Comparison of ENCODE assay signal across 19 cellular contexts in genomic region chr1:205350626-205351235, GRCh38. TPM values are rescaled to one million over a fixed set of nuclear protein-coding genes. Genes with fewer than 3 reads are reported as not detected.
DNase-seq lines count a peak whose midpoint lies in the region; ATAC-seq and TF ChIP-seq lines count a peak whose summit lies in the region.
"Had no signal": no experiment of that assay in that cellular context is flagged by ENCODE, and none has a peak within 500 bp of the region (broad histone marks: within the 10 kb centered on the region; RNA-seq: fewer than 3 reads in every experiment).

No MANE protein-coding gene starts in this region.

- H3K9me3 Mint-ChIP-seq in endodermal cell (no peaks in the 10 kb centered on the region), neural progenitor cell (no peaks in the 10 kb centered on the region)
- H3K9me3 Mint-ChIP-seq: activated naive CD8-positive, alpha-beta T cell treated with anti-CD3 and anti-CD28 coated beads, Interleukin-2, amount 50 U/mL, for 24 hours; activated T-cell treated with anti-CD3 and anti-CD28 coated beads, Interleukin-2, amount 50 U/mL, for 4 hours; CD4-positive, alpha-beta T cell had no signal

- H3K36me3 ChIP-seq in endodermal cell (ENCODE audit: control insufficient read depth, insufficient read depth, low read length), result no peaks in the 10 kb centered on the region
- no peaks in the 10 kb centered on the region for H3K36me3 ChIP-seq in neural progenitor cell
- no peaks in the 10 kb centered on the region for H3K36me3 ChIP-seq in upper lobe of left lung
- no peaks in the 10 kb centered on the region for H3K36me3 ChIP-seq in transverse colon

- H3K4me3 Mint-ChIP-seq in endodermal cell, result no peak overlapping the region
- H3K4me3 Mint-ChIP-seq in neural progenitor cell, result peak overlapping the region; percentile 50
- H3K4me3 Mint-ChIP-seq: activated naive CD8-positive, alpha-beta T cell treated with anti-CD3 and anti-CD28 coated beads, Interleukin-2, amount 50 U/mL, for 24 hours; activated T-cell treated with anti-CD3 and anti-CD28 coated beads, Interleukin-2, amount 50 U/mL, for 4 hours; CD4-positive, alpha-beta T cell had no signal

- H4K20me1 ChIP-seq in neural progenitor cell (ENCODE audit: low read depth), result peaks cover 3% of the 10 kb centered on the region

- H3K79me2 ChIP-seq in neural progenitor cell (ENCODE audit: low read depth), result no peaks in the 10 kb centered on the region

- TF ChIP-seq EP300 in upper lobe of left lung (IDR thresholded peaks at IDR 0.05), result no peak
- no peak for TF ChIP-seq EP300 in transverse colon (IDR thresholded peaks at IDR 0.05; ENCODE audit: low read depth)

- intact Hi-C loops in transverse colon (cut with DNase I; ENCODE audit: low total_unique reads), result loop anchor here (10.0 kb wide), 1 partner anchor 84 kb away; no protein-coding TSS in a partner anchor

- H3K27ac ChIP-seq in endodermal cell (ENCODE audit: low read depth, low read length), result peak overlapping the region; percentile 90
- peak overlapping the region; percentile 75 for H3K27ac ChIP-seq in neural progenitor cell
- H3K27ac ChIP-seq in upper lobe of left lung, result no peak overlapping the region
- no peak overlapping the region for H3K27ac ChIP-seq in transverse colon

- H2AFZ ChIP-seq in neural progenitor cell (replicated peaks), result no peak overlapping the region

- TF ChIP-seq POLR2A in upper lobe of left lung (IDR thresholded peaks at IDR 0.05), result no peak
- TF ChIP-seq POLR2A in transverse colon (IDR thresholded peaks at IDR 0.05), result no peak

- H3K27ac Mint-ChIP-seq in endodermal cell (peak overlapping the region; percentile 53), neural progenitor cell (peak overlapping the region; percentile 85)
- H3K27ac Mint-ChIP-seq: activated naive CD8-positive, alpha-beta T cell treated with anti-CD3 and anti-CD28 coated beads, Interleukin-2, amount 50 U/mL, for 24 hours; CD4-positive, alpha-beta T cell had no signal

- H3K36me3 Mint-ChIP-seq in endodermal cell (ENCODE audit: low read depth) (no peaks in the 10 kb centered on the region), neural progenitor cell (no peaks in the 10 kb centered on the region)

- WGBS in endodermal cell (ENCODE audit: insufficient coverage in 1 of 2, insufficient read length in 1 of 2), 2 experiments, result 31 to 61% methylated on average over 4 to 12 of the region's 12 CpGs
- 86 to 93% methylated on average over 7 to 12 of the region's 12 CpGs for WGBS in upper lobe of left lung, 2 donors
- 74 to 76% methylated on average over 3 to 12 of the region's 12 CpGs for WGBS in transverse colon (ENCODE audit: low coverage in 1 of 2), 2 donors

- DNase-seq in NCI-H1417 (lab: John Stamatoyannopoulos, UW) (peak; percentile 44 to 73 (median 64)), NCI-H1417 treated with DMSO at 0.1 percent for 48 hours (lab: John Stamatoyannopoulos, UW) (no peak), NCI-H2171 treated with DMSO at 0.1 percent for 48 hours (lab: John Stamatoyannopoulos, UW) (peak; percentile 82), endodermal cell (peak; percentile 73), neural progenitor cell (ENCODE audit: low spot score) (peak; percentile 66), upper lobe of left lung (no peak), transverse colon (no peak)
- DNase-seq: 8988T; activated CD4-positive, alpha-beta T cell treated with anti-CD3 and anti-CD28 coated beads, Interleukin-2, amount 50 U/mL, for 1 hour; activated naive CD8-positive, alpha-beta T cell treated with anti-CD3 and anti-CD28 coated beads, Interleukin-2, amount 50 U/mL, for 24 hours; activated T-cell treated with anti-CD3 and anti-CD28 coated beads, Interleukin-2, amount 50 U/mL, for 4 hours; CD4-positive, alpha-beta T cell; central memory CD4-positive, alpha-beta T cell; foreskin melanocyte; mucosa of descending colon; NCI-H1105 treated with DMSO at 0.1 percent for 48 hours; SIG-M5 had no signal

- no peak for TF ChIP-seq CTCF in endodermal cell (conservative IDR thresholded peaks at IDR 0.05)
- TF ChIP-seq CTCF in neural progenitor cell (IDR thresholded peaks at IDR 0.05), result no peak
- no peak for TF ChIP-seq CTCF in upper lobe of left lung (IDR thresholded peaks at IDR 0.05)
- TF ChIP-seq CTCF in transverse colon (IDR thresholded peaks at IDR 0.05), result no peak

- peak overlapping the region; percentile 66 for H3K4me2 ChIP-seq in neural progenitor cell

- H3K27me3 ChIP-seq in endodermal cell (ENCODE audit: control insufficient read depth, insufficient read depth, low read length, poor library complexity, severe bottlenecking) (peaks cover 1% of the 10 kb centered on the region), neural progenitor cell (peaks cover 13% of the 10 kb centered on the region), upper lobe of left lung (no peaks in the 10 kb centered on the region), transverse colon (peaks cover 20% of the 10 kb centered on the region)

- ATAC-seq in GM18519 (IDR thresholded peaks at IDR 0.05; ENCODE audit: low FRiP score, unreplicated experiment), result no peak
- no peak for ATAC-seq in upper lobe of left lung (ENCODE audit: low FRiP score in 2 of 2)
- ATAC-seq: activated naive CD8-positive, alpha-beta T cell treated with anti-CD3 and anti-CD28 coated beads, Interleukin-2, amount 50 U/mL, for 24 hours; activated T-cell treated with anti-CD3 and anti-CD28 coated beads, Interleukin-2, amount 50 U/mL, for 4 hours; mucosa of descending colon had no signal

- H3K9me3 ChIP-seq in endodermal cell (ENCODE audit: control insufficient read depth, low read length) (no peaks in the 10 kb centered on the region), neural progenitor cell (ENCODE audit: low read depth) (no peaks in the 10 kb centered on the region), upper lobe of left lung (no peaks in the 10 kb centered on the region), transverse colon (no peaks in the 10 kb centered on the region)
- H3K9me3 ChIP-seq: mucosa of descending colon had no signal

- H3K4me1 Mint-ChIP-seq in endodermal cell (peaks cover 38% of the 10 kb centered on the region), neural progenitor cell (peaks cover 82% of the 10 kb centered on the region)

- H3K4me3 ChIP-seq in endodermal cell (ENCODE audit: low read length) (no peak overlapping the region), neural progenitor cell (no peak overlapping the region), upper lobe of left lung (no peak overlapping the region), transverse colon (no peak overlapping the region)
- H3K4me3 ChIP-seq: mucosa of descending colon had no signal

- no peak overlapping the region for H3K9ac ChIP-seq in endodermal cell (ENCODE audit: extremely low read depth, low read length, poor library complexity, severe bottlenecking)
- no peak overlapping the region for H3K9ac ChIP-seq in neural progenitor cell

- peaks cover 75% of the 10 kb centered on the region for H3F3A ChIP-seq in neural progenitor cell (ENCODE audit: low read depth)

- in situ Hi-C loops in transverse colon (cut with MboI; ENCODE audit: low pct_ligation_motif_present in 1 of 4, low pct_unique_long_range_greater_than_20kb in 1 of 4, low sequenced_read_pairs in 3 of 4), result no loop called here

- peaks cover 28% of the 10 kb centered on the region for H3K27me3 Mint-ChIP-seq in endodermal cell (ENCODE audit: insufficient read depth)
- peaks cover 9% of the 10 kb centered on the region for H3K27me3 Mint-ChIP-seq in neural progenitor cell (ENCODE audit: insufficient read depth, low read depth)

- H3K4me1 ChIP-seq in endodermal cell (ENCODE audit: control insufficient read depth, insufficient read depth, low read length), result peaks cover 11% of the 10 kb centered on the region
- H3K4me1 ChIP-seq in neural progenitor cell, result peaks cover 74% of the 10 kb centered on the region
- H3K4me1 ChIP-seq in upper lobe of left lung, result peaks cover 0 to 15% (median 1%) of the 10 kb centered on the region in 4 donors
- H3K4me1 ChIP-seq in transverse colon, result peaks cover 3 to 22% (median 7%) of the 10 kb centered on the region in 4 donors

RNA-seq across cellular contexts. Expression of gene KLHDC8A, which starts 6.0 kb away (rescaled TPM):
- under 1 TPM; 0.38 to 0.53 TPM for total RNA-seq in endodermal cell
- polyA plus RNA-seq in endodermal cell (2013, experiment 1 of 2), result 14.6 TPM
- polyA plus RNA-seq in endodermal cell (2013, experiment 2 of 2), result 13.5 TPM
- total RNA-seq in neural progenitor cell (ENCODE audit: low replicate concordance), result 9.7 and 20.2 TPM in 2 replicates
- 1 to 10 TPM in 1 of 6 donors, under 1 TPM in 2, not detected in 3; 0.34 to 1.7 (median 0.37) TPM for total RNA-seq in upper lobe of left lung
- total RNA-seq in transverse colon, result under 1 TPM in 2 of 4 donors, not detected in 2; 0.32 to 0.41 TPM
- total RNA-seq: CD4-positive, alpha-beta T cell had no signal
- polyA plus RNA-seq: keratinocyte had no signal

RNA-seq across cellular contexts. Expression of gene NUAK2, which starts 29.2 kb away (rescaled TPM):
- total RNA-seq in endodermal cell, result 10 to 100 TPM; 13.4 to 19.1 TPM
- polyA plus RNA-seq in endodermal cell (2013, experiment 1 of 2), result 21.8 TPM
- 21.0 TPM for polyA plus RNA-seq in endodermal cell (2013, experiment 2 of 2)
- total RNA-seq in neural progenitor cell (ENCODE audit: low replicate concordance), result 29.4 and 56.2 TPM in 2 replicates
- 10 to 100 TPM in 3 of 6 donors, 1 to 10 TPM in 3; 8.5 to 14.7 (median 10.3) TPM for total RNA-seq in upper lobe of left lung
- total RNA-seq in transverse colon, result 10 to 100 TPM; 12.5 to 46.8 (median 24.4) TPM

Comparison
In these comparisons a context has a peak if more than half of its experiments do, and no peak if none do; other contexts are left out.
1. DNase-seq: peak in NCI-H1417 (3 of 3), NCI-H2171 treated with DMSO at 0.1 percent for 48 hours (single experiment), endodermal cell (single experiment) and neural progenitor cell (single experiment); none in NCI-H1417 treated with DMSO at 0.1 percent for 48 hours (single experiment), upper lobe of left lung (0 of 2) and transverse colon (single experiment).
2. H3K27ac ChIP-seq: peak in endodermal cell (single experiment) and neural progenitor cell (single experiment); none in upper lobe of left lung (0 of 4) and transverse colon (0 of 4).